ENCODE assay signal across 11 cellular contexts in genomic region chr10:69703766-69704191, GRCh38.
A peak's percentile ranks its signal among the peaks of the same experiment; 100 is the strongest.
DNase-seq lines count a peak whose midpoint lies in the region; TF ChIP-seq lines count a peak whose summit lies in the region.
"Had no signal": no experiment of that assay in that cellular context is flagged by ENCODE, and none has a peak within 500 bp of the region (broad histone marks: within the 10 kb centered on the region; RNA-seq: fewer than 3 reads in every experiment).

No MANE protein-coding gene starts in this region.

- DNase-seq in EL (peak; percentile 93), NCI-H226 (peak; percentile 35), dedifferentiated amniotic fluid mesenchymal stem cell (ENCODE audit: extremely low spot score) (peak; percentile 46), non-pigmented ciliary epithelial cell (ENCODE audit: low read depth) (peak; percentile 91), GF-D8 (lab: John Stamatoyannopoulos, UW) (no peak), GM20000 (ENCODE audit: low spot score) (no peak)
- no peak for DNase-seq in activated naive CD4-positive, alpha-beta T cell treated with anti-CD3 and anti-CD28 coated beads, Interleukin-2, amount 50 U/mL, for 16 hours
- no peak for DNase-seq in stimulated activated CD4-positive, alpha-beta T cell treated with anti-CD3 and anti-CD28 coated beads, Interleukin-1b, Interleukin-23, amount 100 ng/mL, for 48 hours
- DNase-seq: activated CD4-positive, alpha-beta T cell treated with anti-CD3 and anti-CD28 coated beads, Interleukin-2, amount 50 U/mL, for 48 hours; islet precursor cell; NCI-H524 had no signal

- TF ChIP-seq CTCF in GM20000 (IDR thresholded peaks at IDR 0.05; ENCODE audit: extremely low read depth, missing control alignments): no peak

Comparison
In these comparisons a context has a peak if more than half of its experiments do, and no peak if none do; other contexts are left out.
1. DNase-seq: peak in EL (single experiment), NCI-H226 (single experiment), dedifferentiated amniotic fluid mesenchymal stem cell (single experiment) and non-pigmented ciliary epithelial cell (single experiment); none in GF-D8 (single experiment), activated naive CD4-positive, alpha-beta T cell treated with anti-CD3 and anti-CD28 coated beads, Interleukin-2, amount 50 U/mL, for 16 hours (single experiment), stimulated activated CD4-positive, alpha-beta T cell treated with anti-CD3 and anti-CD28 coated beads, Interleukin-1b, Interleukin-23, amount 100 ng/mL, for 48 hours (single experiment) and GM20000 (single experiment).